ENCODE assay signal across 20 cellular contexts in genomic region chr5:95068952-95069351, GRCh38.
DNase-seq lines count a peak whose midpoint lies in the region; ATAC-seq and TF ChIP-seq lines count a peak whose summit lies in the region.
"Had no signal": no experiment of that assay in that cellular context is flagged by ENCODE, and none has a peak within 500 bp of the region (broad histone marks: within the 10 kb centered on the region; RNA-seq: fewer than 3 reads in every experiment).

No MANE protein-coding gene starts in this region.

- no peaks in the 10 kb centered on the region for H3K27me3 ChIP-seq in left ventricle myocardium inferior (ENCODE audit: low read depth)
- no peaks in the 10 kb centered on the region for H3K27me3 ChIP-seq in neutrophil
- no peaks in the 10 kb centered on the region for H3K27me3 ChIP-seq in foreskin keratinocyte
- H3K27me3 ChIP-seq: BLaER1 had no signal

- H3K36me3 ChIP-seq in left ventricle myocardium inferior (no peaks in the 10 kb centered on the region), neutrophil (no peaks in the 10 kb centered on the region)
- H3K36me3 ChIP-seq: BLaER1 had no signal

- H3K4me1 ChIP-seq in left ventricle myocardium inferior (peaks cover 28% of the 10 kb centered on the region), neutrophil (ENCODE audit: control insufficient read depth in 1 of 2, insufficient read depth in 1 of 2, low read depth in 1 of 2, low read length in 1 of 2) (peaks cover 35 to 40% of the 10 kb centered on the region in 2 experiments), foreskin keratinocyte (no peaks in the 10 kb centered on the region)
- H3K4me1 ChIP-seq: A549, BLaER1 had no signal

- DNase-seq in left ventricle myocardium inferior (no peak), left ventricle myocardium superior (no peak), NCI-H69 (lab: John Stamatoyannopoulos, UW) (peak; percentile 13), foreskin keratinocyte (no peak)
- no peak for DNase-seq in stimulated activated CD4-positive, alpha-beta T cell treated with anti-CD3 and anti-CD28 coated beads, Interleukin-4, amount 100 ng/mL, for 24 hours
- DNase-seq in activated CD4-positive, alpha-beta T cell treated with anti-CD3 and anti-CD28 coated beads for 4 hours, result no peak
- DNase-seq: CD4-positive, alpha-beta memory T cell; DMS153; GDM1; KG1; NCI-H1048; NCI-H1436; NCI-H2081 treated with DMSO at 0.1 percent for 48 hours; NCI-H446 treated with DMSO at 0.1 percent for 48 hours; NK-92 treated with Interleukin-12 subunit alpha and Interleukin-12 subunit beta, amount 100 ng/mL, for 24 hours had no signal

- TF ChIP-seq CTCF in left ventricle myocardium inferior (IDR thresholded peaks at IDR 0.05; ENCODE audit: borderline replicate concordance), result no peak
- TF ChIP-seq CTCF in neutrophil (IDR thresholded peaks at IDR 0.05), result no peak
- TF ChIP-seq CTCF in foreskin keratinocyte (conservative IDR thresholded peaks at IDR 0.05), result no peak

- H3K9me3 ChIP-seq in left ventricle myocardium inferior (replicated peaks) (no peaks in the 10 kb centered on the region), neutrophil (no peaks in the 10 kb centered on the region)
- H3K9me3 ChIP-seq: A549, BLaER1 had no signal

- peak overlapping the region; percentile 66 for H3K27ac ChIP-seq in left ventricle myocardium inferior (replicated peaks)
- H3K27ac ChIP-seq in neutrophil, result peak overlapping the region; percentile 70
- no peak overlapping the region for H3K27ac ChIP-seq in foreskin keratinocyte
- H3K27ac ChIP-seq: A549, BLaER1 had no signal

- ATAC-seq in left ventricle myocardium superior (no peak), foreskin keratinocyte (no peak), HG02870 (IDR thresholded peaks at IDR 0.05; ENCODE audit: unreplicated experiment) (no peak)
- ATAC-seq: A549, HepG2 had no signal

- H3K4me3 ChIP-seq in left ventricle myocardium inferior (peak overlapping the region; percentile 41), neutrophil (ENCODE audit: low read depth in 1 of 2, low read length in 1 of 2) (no peak overlapping the region)
- H3K4me3 ChIP-seq: A549, BLaER1 had no signal

- intact Hi-C loops in left ventricle myocardium inferior (cut with micrococcal nuclease), result no loop called here
- intact Hi-C loops in left ventricle myocardium superior (cut with micrococcal nuclease), result no loop called here
